8 cellular contexts compared by ENCODE assay signal in the genomic region with DNA sequence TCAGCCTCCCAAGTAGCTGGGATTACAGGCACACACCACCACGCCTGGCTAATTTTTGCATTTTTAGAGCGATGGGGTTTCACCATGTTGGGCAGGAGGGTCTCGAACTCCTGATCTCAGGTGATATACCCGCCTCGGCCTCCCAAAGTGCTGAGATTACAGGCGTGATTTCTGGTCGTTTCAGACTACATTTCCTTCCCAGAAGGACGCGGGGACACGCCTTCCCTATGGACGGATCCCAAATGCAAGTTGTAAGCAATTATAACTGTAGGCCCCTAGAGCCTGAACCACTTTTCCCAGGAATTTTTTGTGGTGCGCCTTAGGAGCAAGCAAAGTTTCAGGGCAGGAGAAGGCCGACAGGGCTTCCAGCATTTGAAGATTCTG. TPM values are rescaled to one million over a fixed set of nuclear protein-coding genes. Genes with fewer than 3 reads are reported as not detected.
DNase-seq lines count a peak whose midpoint lies in the region; ATAC-seq, FAIRE-seq and TF ChIP-seq lines count a peak whose summit lies in the region.

No MANE protein-coding gene starts in this region.

- H2AFZ ChIP-seq in HepG2 (ENCODE audit: low read length), result no peak overlapping the region

- WGBS in HepG2 (ENCODE audit: low lambda C conversion rate), result 95% methylated on average over 13 of the region's 13 CpGs
- WGBS in suprapubic skin, result 74% methylated on average over 12 of the region's 13 CpGs

- H3K36me3 ChIP-seq in HepG2 (replicated peaks in 1 of 2; ENCODE audit: control insufficient read depth in 1 of 2, insufficient read depth in 2 of 2, low read length in 2 of 2) (no peaks in the 10 kb centered on the region), suprapubic skin (no peaks in the 10 kb centered on the region)

- peaks cover 14% of the 10 kb centered on the region for H3K4me1 Mint-ChIP-seq in activated CD4-positive, alpha-beta T cell treated with anti-CD3 and anti-CD28 coated beads, Interleukin-2, amount 10 ng/mL, durations not matched to agents 24 days and 14 days

- peaks cover 21% of the 10 kb centered on the region for H3K9me3 Mint-ChIP-seq in activated CD4-positive, alpha-beta T cell treated with anti-CD3 and anti-CD28 coated beads, Interleukin-2, amount 10 ng/mL, durations not matched to agents 24 days and 14 days

- H3K27me3 ChIP-seq in HepG2 (ENCODE audit: control insufficient read depth in 1 of 2, insufficient read depth in 2 of 2, low read length in 2 of 2) (no peaks in the 10 kb centered on the region), suprapubic skin (no peaks in the 10 kb centered on the region)

- FAIRE-seq in HepG2 (lab: Jason Lieb, UNC), result no peak

- peak overlapping the region; percentile 47; the same call in 1 of the 2 replicates for H3K4me2 ChIP-seq in HepG2 (ENCODE audit: low read depth, low read length)

- TF ChIP-seq CTCF in HepG2 (CRISPR knock-in tag; IDR thresholded peaks at IDR 0.05) (no peak), suprapubic skin (IDR thresholded peaks at IDR 0.05) (no peak)

- H3K4me1 ChIP-seq in HepG2 (ENCODE audit: insufficient read depth, low read length) (peaks cover 35% of the 10 kb centered on the region), suprapubic skin (peaks cover 13% of the 10 kb centered on the region)

- no peak for TF ChIP-seq POLR2A in HepG2 (IDR thresholded peaks at IDR 0.05; ENCODE audit: insufficient read depth in 1 of 2, low read depth in 2 of 2, low read length in 2 of 2)
- no peak for TF ChIP-seq POLR2A in suprapubic skin (IDR thresholded peaks at IDR 0.05)

- no peaks in the 10 kb centered on the region for H3K9me3 ChIP-seq in HepG2 (ENCODE audit: low read length)
- H3K9me3 ChIP-seq in suprapubic skin, result no peaks in the 10 kb centered on the region

- peaks cover 6% of the 10 kb centered on the region for H3K79me2 ChIP-seq in HepG2 (ENCODE audit: insufficient read depth, low read length)

- in situ Hi-C loops in HepG2 (cut with HindIII; ENCODE audit: extremely low pct_ligation_motif_present, low pct_unique_long_range_greater_than_20kb), result no loop called here

- POLR2A ChIA-PET in HepG2 (lab: Yijun Ruan, JAX), result interaction anchor here (0.9 to 1.3 kb wide), 5 partner anchors 10 to 17 kb away, joined by 3 to 7 read pairs (median 5); partner anchors contain the start of gene ZNF331

- no peak for TF ChIP-seq RAD21 in HepG2 (CRISPR knock-in tag; IDR thresholded peaks at IDR 0.05)

- intact Hi-C loops in activated CD4-positive, alpha-beta T cell treated with anti-CD3 and anti-CD28 coated beads, Interleukin-2, amount 10 ng/mL, durations not matched to agents 24 days and 14 days (cut with micrococcal nuclease), result loop anchor here (1.0 to 5.0 kb wide), 7 partner anchors 34 to 993 kb away; partner anchors contain the start of genes NDUFA3, ZNF160, ZNF761 and ZNF765
- intact Hi-C loops in HepG2 (cut with micrococcal nuclease; ENCODE audit: unreplicated experiment), result no loop called here

- H3K4me3 Mint-ChIP-seq in activated CD4-positive, alpha-beta T cell treated with anti-CD3 and anti-CD28 coated beads, Interleukin-2, amount 10 ng/mL, durations not matched to agents 24 days and 14 days, result peak overlapping the region; percentile 100

- H3K27me3 Mint-ChIP-seq in activated CD4-positive, alpha-beta T cell treated with anti-CD3 and anti-CD28 coated beads, Interleukin-2, amount 10 ng/mL, durations not matched to agents 24 days and 14 days, result no peaks in the 10 kb centered on the region

- H4K20me1 ChIP-seq in HepG2 (ENCODE audit: insufficient read depth, low read length), result no peaks in the 10 kb centered on the region

- TF ChIP-seq EP300 in HepG2 (IDR thresholded peaks at IDR 0.05; ENCODE audit: low read depth in 2 of 2, low read length in 2 of 2) (no peak), HepG2 (CRISPR knock-in tag; IDR thresholded peaks at IDR 0.05; ENCODE audit: borderline replicate concordance) (no peak), suprapubic skin (IDR thresholded peaks at IDR 0.05) (no peak)

- ATAC-seq in HepG2, result no peak

- H3K27ac ChIP-seq in angular gyrus (ENCODE audit: low read depth, low read length) (peak overlapping the region; percentile 92), HepG2 (ENCODE audit: extremely low read length, insufficient read depth, low read length) (no peak overlapping the region), suprapubic skin (peak overlapping the region; percentile 80)

- no peak for DNase-seq in activated CD4-positive, alpha-beta T cell treated with anti-CD3 and anti-CD28 coated beads, Interleukin-2, amount 10 ng/mL, durations not matched to agents 24 days and 14 days
- no peak for DNase-seq in activated CD4-positive, alpha-beta T cell treated with anti-CD3 and anti-CD28 coated beads, Interleukin-2, amount 50 U/mL, for 1 hour
- DNase-seq in HepG2 (ENCODE audit: low spot score), result no peak
- DNase-seq in suprapubic skin (ENCODE audit: low spot score in 2 of 2), result no peak
- DNase-seq in T1000 (lab: John Stamatoyannopoulos, UW), result no peak
- DNase-seq in stimulated activated CD4-positive, alpha-beta T cell treated with anti-CD3 and anti-CD28 coated beads, Interleukin-4, amount 100 ng/mL, for 24 hours, result no peak
- DNase-seq in iPS-NIHi11 (ENCODE audit: low spot score), result no peak

- no TSS peak for BruUV-seq in HepG2 (replicated peaks; lab: Mats Ljungman, UMichigan)

- H3K36me3 Mint-ChIP-seq in activated CD4-positive, alpha-beta T cell treated with anti-CD3 and anti-CD28 coated beads, Interleukin-2, amount 10 ng/mL, durations not matched to agents 24 days and 14 days (ENCODE audit: low read depth), result peaks cover 29% of the 10 kb centered on the region

- H3K27ac Mint-ChIP-seq in activated CD4-positive, alpha-beta T cell treated with anti-CD3 and anti-CD28 coated beads, Interleukin-2, amount 10 ng/mL, durations not matched to agents 24 days and 14 days, result peak overlapping the region; percentile 94

- H3K4me3 ChIP-seq in HepG2 (replicated peaks in 1 of 3; ENCODE audit: insufficient read depth in 1 of 3, low read depth in 2 of 3, low read length in 3 of 3), result no peak overlapping the region
- H3K4me3 ChIP-seq in suprapubic skin, result peak overlapping the region; percentile 56

- no peak overlapping the region for H3K9ac ChIP-seq in HepG2 (ENCODE audit: insufficient read depth, low read depth, low read length)

- CTCF ChIA-PET in HepG2 (lab: Yijun Ruan, JAX; ENCODE audit: low intra/inter-chr PET ratio, low total read pairs), result no interaction called here

RNA-seq across cellular contexts. Expression of gene ZNF331, which starts 17.8 kb away (rescaled TPM):
- 18.2 and 18.9 TPM in 2 replicates for total RNA-seq in activated CD4-positive, alpha-beta T cell treated with anti-CD3 and anti-CD28 coated beads, Interleukin-2, amount 10 ng/mL, durations not matched to agents 24 days and 14 days
- total RNA-seq in HepG2 (2016; rRNA removed; fragmentation: Illumina TruSeq; extraction: Trizol), result 13.3 and 15.2 TPM in 2 replicates
- total RNA-seq in HepG2 (2016; cell fraction: cytosol; rRNA removed; fragmentation: Illumina TruSeq; extraction: Trizol; ENCODE audit: low read depth), result 5.0 and 5.3 TPM in 2 replicates
- total RNA-seq in HepG2 (2016; cell fraction: insoluble cytoplasmic fraction; rRNA removed; fragmentation: Illumina TruSeq; extraction: Trizol), result 11.2 and 12.7 TPM in 2 replicates
- total RNA-seq in HepG2 (2016; cell fraction: membrane; rRNA removed; fragmentation: Illumina TruSeq; extraction: Trizol), result 8.0 and 8.5 TPM in 2 replicates
- 16.0 and 20.7 TPM in 2 replicates for total RNA-seq in HepG2 (2016; cell fraction: nucleus; rRNA removed; fragmentation: Illumina TruSeq; extraction: Trizol)
- polyA plus RNA-seq in HepG2 (2011; rRNA removed), result 8.2 and 9.5 TPM in 2 replicates
- polyA plus RNA-seq in HepG2 (2011; cell fraction: cytosol; rRNA removed), result 3.3 and 4.9 TPM in 2 replicates
- polyA plus RNA-seq in HepG2 (2011; cell fraction: nucleus; rRNA removed), result 20.2 and 21.6 TPM in 2 replicates
- 22.2 and 38.0 TPM in 2 replicates for polyA plus RNA-seq in HepG2 (2012)
- 1.2 and 1.3 TPM in 2 replicates for polyA plus RNA-seq in HepG2 (2016; cell fraction: cytosol; fragmentation: Illumina TruSeq; extraction: Trizol; ENCODE audit: low read depth)
- polyA plus RNA-seq in HepG2 (2016; cell fraction: insoluble cytoplasmic fraction; fragmentation: Illumina TruSeq; extraction: Trizol; ENCODE audit: low read depth), result 10.1 and 10.3 TPM in 2 replicates
- 2.9 and 3.4 TPM in 2 replicates for polyA plus RNA-seq in HepG2 (2016; cell fraction: membrane; fragmentation: Illumina TruSeq; extraction: Trizol; ENCODE audit: low read depth)
- polyA plus RNA-seq in HepG2 (2016; cell fraction: nucleus; fragmentation: Illumina TruSeq; extraction: Trizol; ENCODE audit: insufficient read depth, low read depth), result 51.3 and 54.8 TPM in 2 replicates
- 5.6 and 18.7 TPM in 2 replicates for polyA minus RNA-seq in HepG2 (2011; rRNA and poly(A)+ RNA removed; ENCODE audit: low replicate concordance)
- polyA minus RNA-seq in HepG2 (2011; cell fraction: cytosol; rRNA and poly(A)+ RNA removed), result 7.9 and 9.9 TPM in 2 replicates
- polyA minus RNA-seq in HepG2 (2011; cell fraction: nucleus; rRNA and poly(A)+ RNA removed), result 20.4 and 22.9 TPM in 2 replicates
- total RNA-seq in suprapubic skin, result 10 to 100 TPM; 20.5 to 41.1 (median 27.8) TPM

RNA-seq across cellular contexts. Expression of gene ZNF813, which starts 52.6 kb away (rescaled TPM):
- 4.3 and 5.2 TPM in 2 replicates for total RNA-seq in activated CD4-positive, alpha-beta T cell treated with anti-CD3 and anti-CD28 coated beads, Interleukin-2, amount 10 ng/mL, durations not matched to agents 24 days and 14 days
- total RNA-seq in HepG2 (2016; rRNA removed; fragmentation: Illumina TruSeq; extraction: Trizol) (8.9 and 14.9 TPM in 2 replicates), suprapubic skin (1 to 10 TPM; 2.4 to 4.7 (median 3.6) TPM)
- total RNA-seq in HepG2 (2016; cell fraction: cytosol; rRNA removed; fragmentation: Illumina TruSeq; extraction: Trizol; ENCODE audit: low read depth), result 1.1 and 1.4 TPM in 2 replicates
- total RNA-seq in HepG2 (2016; cell fraction: insoluble cytoplasmic fraction; rRNA removed; fragmentation: Illumina TruSeq; extraction: Trizol), result 8.8 and 14.9 TPM in 2 replicates
- 3.2 and 4.2 TPM in 2 replicates for total RNA-seq in HepG2 (2016; cell fraction: membrane; rRNA removed; fragmentation: Illumina TruSeq; extraction: Trizol)
- total RNA-seq in HepG2 (2016; cell fraction: nucleus; rRNA removed; fragmentation: Illumina TruSeq; extraction: Trizol), result 5.5 and 7.5 TPM in 2 replicates
- polyA plus RNA-seq in HepG2 (2011; rRNA removed), result 2.1 TPM in 2 replicates
- polyA plus RNA-seq in HepG2 (2011; cell fraction: cytosol; rRNA removed), result 1.1 and 1.5 TPM in 2 replicates
- 1.0 and 1.4 TPM in 2 replicates for polyA plus RNA-seq in HepG2 (2011; cell fraction: nucleus; rRNA removed)
- 3.8 and 4.9 TPM in 2 replicates for polyA plus RNA-seq in HepG2 (2012)
- 0.29 and 0.35 TPM in 2 replicates for polyA plus RNA-seq in HepG2 (2016; cell fraction: cytosol; fragmentation: Illumina TruSeq; extraction: Trizol; ENCODE audit: low read depth)
- polyA plus RNA-seq in HepG2 (2016; cell fraction: insoluble cytoplasmic fraction; fragmentation: Illumina TruSeq; extraction: Trizol; ENCODE audit: low read depth), result 5.3 and 5.6 TPM in 2 replicates
- polyA plus RNA-seq in HepG2 (2016; cell fraction: membrane; fragmentation: Illumina TruSeq; extraction: Trizol; ENCODE audit: low read depth), result 1.1 and 1.2 TPM in 2 replicates
- 4.8 and 5.5 TPM in 2 replicates for polyA plus RNA-seq in HepG2 (2016; cell fraction: nucleus; fragmentation: Illumina TruSeq; extraction: Trizol; ENCODE audit: insufficient read depth, low read depth)
- polyA minus RNA-seq in HepG2 (2011; rRNA and poly(A)+ RNA removed; ENCODE audit: low replicate concordance), result 0.65 and 1.8 TPM in 2 replicates
- 4.2 and 5.5 TPM in 2 replicates for polyA minus RNA-seq in HepG2 (2011; cell fraction: cytosol; rRNA and poly(A)+ RNA removed)
- 8.0 and 8.1 TPM in 2 replicates for polyA minus RNA-seq in HepG2 (2011; cell fraction: nucleus; rRNA and poly(A)+ RNA removed)
